Comparison of ENCODE assay signal across 28 cellular contexts in the genomic region with DNA sequence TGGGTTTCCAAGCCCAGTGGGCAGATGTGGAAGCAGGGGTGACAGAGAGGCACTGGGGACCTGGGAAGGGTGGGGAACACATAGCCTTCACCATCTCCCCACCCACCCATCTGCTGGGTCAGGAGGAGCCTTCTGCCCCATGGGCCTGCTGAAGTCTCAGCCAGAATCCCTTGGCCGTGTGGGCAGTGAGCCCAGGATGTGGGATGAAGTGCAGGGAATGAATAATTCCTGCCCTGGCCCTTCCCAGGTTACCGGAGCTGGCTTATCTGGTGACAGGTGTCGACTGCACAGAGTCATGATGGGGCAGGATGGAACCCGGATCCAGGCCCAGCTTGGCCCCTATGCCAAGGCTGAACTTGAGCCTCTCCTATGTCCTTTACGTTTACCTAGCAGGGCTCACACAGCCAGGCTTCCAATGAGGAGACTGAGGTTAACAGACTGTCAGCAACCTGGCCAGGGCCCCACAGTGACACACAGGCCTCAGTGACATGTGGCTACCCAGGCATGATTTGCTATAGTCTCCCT. TPM values are rescaled to one million over a fixed set of nuclear protein-coding genes. Genes with fewer than 3 reads are reported as not detected.
"Had no signal": no experiment of that assay in that cellular context is flagged by ENCODE, and none has a peak within 500 bp of the region (broad histone marks: within the 10 kb centered on the region; RNA-seq: fewer than 3 reads in every experiment).

No MANE protein-coding gene starts in this region.

- H3K9ac ChIP-seq: neural progenitor cell had no signal

- H2AFZ ChIP-seq: neural progenitor cell had no signal

- H3K9me3 ChIP-seq: body of pancreas, left lung, spleen, testis, uterus had no signal

- H3K4me1 ChIP-seq: body of pancreas, left lung, neural progenitor cell, uterus had no signal

- H3K36me3 ChIP-seq: neural progenitor cell, uterus had no signal

- H3K27ac ChIP-seq: body of pancreas, foreskin keratinocyte, neural progenitor cell, testis, uterus, VCaP had no signal

- H3K4me3 ChIP-seq: body of pancreas, left lung, lung, neural progenitor cell, spleen, testis, uterus had no signal

- DNase-seq: activated CD4-positive, alpha-beta T cell treated with anti-CD3 and anti-CD28 coated beads, Interleukin-2, amount 10 ng/mL, durations not matched to agents 7 days and 5 days; activated CD4-positive, CD25-positive, alpha-beta regulatory T cell treated with anti-CD3 and anti-CD28 coated beads, Interleukin-2, amount 50 U/mL, for 72 hours; activated CD8-positive, alpha-beta memory T cell treated with anti-CD3 and anti-CD28 coated beads, Interleukin-2, amount 10 ng/mL, durations not matched to agents 7 days and 5 days; activated CD8-positive, alpha-beta T cell treated with anti-CD3 and anti-CD28 coated beads for 36 hours; activated gamma-delta T cell; activated naive CD4-positive, alpha-beta T cell treated with anti-CD3 and anti-CD28 coated beads, Interleukin-2, amount 50 U/mL, for 16 hours; activated naive CD8-positive, alpha-beta T cell treated with anti-CD3 and anti-CD28 coated beads, Interleukin-2, amount 50 U/mL, for 24 hours; activated T-cell treated with anti-CD3 and anti-CD28 coated beads for 4 hours; body of pancreas; dermis blood vessel endothelial cell; effector CD8-positive, alpha-beta T cell; erythroblast; foreskin keratinocyte; immature natural killer cell; left lung; naive thymus-derived CD8-positive, alpha-beta T cell; stimulated activated CD4-positive, alpha-beta T cell treated with anti-CD3 and anti-CD28 coated beads, Interleukin-4, amount 100 ng/mL, for 1 hour; stimulated activated naive CD4-positive, alpha-beta T cell; testis; trophoblast cell; uterus had no signal

- H3K27me3 ChIP-seq: body of pancreas, left lung, spleen, testis, uterus had no signal

- H3K4me2 ChIP-seq: neural progenitor cell had no signal

- ATAC-seq: activated CD8-positive, alpha-beta memory T cell treated with anti-CD3 and anti-CD28 coated beads, Interleukin-2, amount 10 ng/mL, durations not matched to agents 7 days and 5 days; activated CD8-positive, alpha-beta T cell treated with anti-CD3 and anti-CD28 coated beads for 36 hours; activated naive CD8-positive, alpha-beta T cell treated with anti-CD3 and anti-CD28 coated beads, Interleukin-2, amount 50 U/mL, for 24 hours; body of pancreas; foreskin keratinocyte; left lung; naive thymus-derived CD8-positive, alpha-beta T cell had no signal

RNA-seq across cellular contexts. Expression of a gene that starts 17.5 kb away (rescaled TPM):
- total RNA-seq: dermis blood vessel endothelial cell, osteocyte had no signal

RNA-seq across cellular contexts. Expression of a gene that starts 30.5 kb away (rescaled TPM):
- total RNA-seq: dermis blood vessel endothelial cell, foreskin keratinocyte, glomerular endothelial cell, kidney epithelial cell, osteocyte had no signal
